ENCODE assay signal across 8 cellular contexts in the genomic region with DNA sequence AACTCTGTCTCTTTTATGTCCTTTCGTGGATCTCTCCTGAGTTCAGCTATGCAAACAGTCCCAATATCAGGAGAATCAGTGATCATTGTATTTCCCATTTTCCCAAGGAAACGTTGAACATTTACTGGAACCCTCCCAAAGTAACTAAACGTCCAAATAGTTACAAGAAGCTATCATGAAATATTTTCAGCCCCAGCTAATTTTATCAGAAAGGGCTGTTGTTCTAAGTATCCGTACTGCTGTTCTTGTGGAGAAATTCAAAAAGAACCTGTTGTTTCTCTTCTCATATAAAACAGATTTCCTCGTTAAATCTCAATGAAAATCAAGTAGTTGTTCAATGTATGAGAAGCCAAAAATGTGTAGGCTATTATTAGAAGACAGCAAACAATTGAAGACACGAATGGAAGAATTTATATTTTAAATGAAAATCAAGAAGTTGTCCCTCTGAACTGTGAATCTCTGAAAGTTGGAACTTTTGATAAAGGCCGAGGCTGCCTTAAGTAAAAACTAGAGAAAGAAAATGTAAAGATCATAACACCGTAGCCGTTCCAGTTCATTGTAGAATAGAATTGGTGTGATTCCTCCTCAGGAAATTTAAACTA.
DNase-seq lines count a peak whose midpoint lies in the region; ATAC-seq and TF ChIP-seq lines count a peak whose summit lies in the region.

No MANE protein-coding gene starts in this region.

- POLR2A ChIA-PET in T-cell (lab: Charles Lee), result interaction anchor here (0.5 to 9.1 kb wide), 27 partner anchors 10 to 1699 kb away, joined by 3 to 526 read pairs (median 5); a partner anchor contains a TSS

- no peak for ATAC-seq in T-cell (replicated peaks in 1 of 4)
- no peak for ATAC-seq in GM18517 (IDR thresholded peaks at IDR 0.05; ENCODE audit: unreplicated experiment)
- no peak for ATAC-seq in HG03159 (IDR thresholded peaks at IDR 0.05; ENCODE audit: unreplicated experiment)
- ATAC-seq in HG02840 (IDR thresholded peaks at IDR 0.05; ENCODE audit: low FRiP score, unreplicated experiment), result no peak

- H3K4me1 Mint-ChIP-seq in T-cell, result peaks cover 29 to 51% (median 37%) of the 10 kb centered on the region in 3 donors

- no peaks in the 10 kb centered on the region for H3K9me3 Mint-ChIP-seq in T-cell

- H3K27me3 Mint-ChIP-seq in T-cell, result no peaks in the 10 kb centered on the region

- TF ChIP-seq CTCF in GM12865 (IDR thresholded peaks at IDR 0.05; ENCODE audit: insufficient read depth, low read depth, low read length, missing control alignments), result no peak
- TF ChIP-seq CTCF in fibroblast of the aortic adventitia (IDR thresholded peaks at IDR 0.05; ENCODE audit: insufficient read depth, low read length), result no peak

- H3K4me3 ChIP-seq in GM12865 (ENCODE audit: low read depth, low read length) (peak overlapping the region; percentile 83), fibroblast of the aortic adventitia (ENCODE audit: low read depth, low read length) (peak overlapping the region; percentile 83), skeletal muscle cell (ENCODE audit: low read depth, low read length) (peak overlapping the region; percentile 69)

- no peak for DNase-seq in GM12865 (ENCODE audit: low read depth)
- no peak for DNase-seq in T-cell
- DNase-seq in fibroblast of the aortic adventitia (ENCODE audit: low read depth), result peak; percentile 48
- no peak for DNase-seq in skeletal muscle cell (ENCODE audit: low read depth)
- DNase-seq in mesenteric fat pad (ENCODE audit: low spot score), result no peak

- CTCF ChIA-PET in T-cell (lab: Charles Lee), result interaction anchor here (0.6 to 6.4 kb wide), 8 partner anchors 11 to 98 kb away, joined by 3 to 73 read pairs (median 17); a partner anchor contains a TSS

- peak overlapping the region; percentile 93 to 98 for H3K27ac Mint-ChIP-seq in T-cell

- peak overlapping the region; percentile 95 to 98 (median 97) for H3K4me3 Mint-ChIP-seq in T-cell

- H3K36me3 Mint-ChIP-seq in T-cell, result no peaks in the 10 kb centered on the region
